8 cellular contexts compared by ENCODE assay signal in the genomic region with DNA sequence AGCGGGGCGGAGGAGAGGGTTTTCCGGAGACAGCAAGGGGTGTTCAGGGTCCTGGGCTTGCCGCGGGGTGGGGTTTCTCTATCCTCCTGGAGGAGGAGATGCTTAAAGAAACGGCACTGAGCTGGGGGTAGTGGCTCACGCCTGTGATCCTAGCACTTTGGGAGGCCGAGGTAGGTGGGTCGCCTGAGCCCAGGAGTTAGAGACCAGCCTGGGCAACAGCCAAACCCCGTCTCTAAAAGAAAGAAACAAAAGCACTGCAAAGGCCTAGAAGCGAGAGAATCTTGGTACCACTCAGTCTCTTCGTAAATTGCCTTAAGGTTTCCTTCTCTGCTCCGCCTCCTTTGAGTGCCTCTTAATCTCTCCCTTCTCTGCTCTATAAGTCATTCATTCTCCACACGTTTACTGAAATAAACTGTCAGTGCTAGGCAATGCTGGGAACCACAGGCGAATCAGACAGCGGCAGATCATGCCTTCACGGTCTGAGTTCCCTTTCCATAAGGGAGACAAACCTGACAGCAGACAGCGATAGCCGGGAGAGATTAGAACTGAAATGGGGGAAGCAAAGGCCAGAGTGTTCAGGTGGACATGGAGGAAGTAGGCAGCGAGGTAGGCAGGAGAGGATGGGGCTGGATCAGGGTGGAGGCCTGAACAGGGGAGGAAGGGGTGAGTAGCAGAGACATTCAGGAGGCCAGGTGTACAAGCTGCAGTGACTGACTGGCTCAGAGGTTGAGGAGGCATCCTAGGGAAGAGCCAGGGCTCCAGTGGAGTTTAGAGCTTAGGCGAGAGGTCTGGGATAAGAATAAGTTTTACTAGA. TPM values are rescaled to one million over a fixed set of nuclear protein-coding genes. Genes with fewer than 3 reads are reported as not detected.
A peak's percentile ranks its signal among the peaks of the same experiment; 100 is the strongest.
DNase-seq lines count a peak whose midpoint lies in the region; ATAC-seq and TF ChIP-seq lines count a peak whose summit lies in the region.

No MANE protein-coding gene starts in this region.

- intact Hi-C loops in Panc1 (cut with micrococcal nuclease; ENCODE audit: unreplicated experiment), result loop anchor here (5.0 kb wide), 2 partner anchors 77 to 102 kb away; no protein-coding TSS in a partner anchor
- intact Hi-C loops in ovary (cut with DNase I), result loop anchor here in 1 of 4 donors (10.0 kb wide), 1 partner anchor 215 kb away; the partner anchor contains the start of gene FAM98C

- no peak for TF ChIP-seq POLR2A in ovary (IDR thresholded peaks at IDR 0.05)

- in situ Hi-C loops in Panc1 (cut with HindIII; ENCODE audit: low pct_unique_long_range_greater_than_20kb, low sequenced_read_pairs), result loop anchor here (5.0 kb wide), 1 partner anchor 72 kb away; no protein-coding TSS in a partner anchor

- H3K9me3 ChIP-seq in DOHH2 (ENCODE audit: control insufficient read depth, insufficient read depth, low read length) (no peaks in the 10 kb centered on the region), Panc1 (ENCODE audit: control insufficient read depth, insufficient read depth, low read depth, low read length) (no peaks in the 10 kb centered on the region), ovary (no peaks in the 10 kb centered on the region)

- peaks cover 61% of the 10 kb centered on the region for H3K79me2 ChIP-seq in DOHH2 (ENCODE audit: control insufficient read depth, low read length)

- H3K27ac ChIP-seq in DOHH2 (ENCODE audit: low read depth, low read length), result peak overlapping the region; percentile 44
- peak overlapping the region; percentile 96 for H3K27ac ChIP-seq in Panc1 (ENCODE audit: low read length)
- H3K27ac ChIP-seq in ovary, result peak overlapping the region; percentile 26 to 46

- DNase-seq in Panc1 (ENCODE audit: low read depth, low spot score), result no peak
- no peak for DNase-seq in epithelial cell of proximal tubule (ENCODE audit: low read depth)
- no peak for DNase-seq in ovary
- no peak for DNase-seq in NCI-H345 treated with DMSO at 0.1 percent for 48 hours (lab: John Stamatoyannopoulos, UW; ENCODE audit: unreplicated experiment)
- DNase-seq in NCI-H1694 treated with DMSO at 0.1 percent for 48 hours (lab: John Stamatoyannopoulos, UW), result no peak
- no peak for DNase-seq in GM19238 (ENCODE audit: insufficient read length, low spot score)
- DNase-seq in COLO668 (lab: John Stamatoyannopoulos, UW; ENCODE audit: unreplicated experiment), result no peak

- peaks cover 8% of the 10 kb centered on the region; the same call in 1 of the 2 replicates for H4K20me1 ChIP-seq in DOHH2 (ENCODE audit: control insufficient read depth, insufficient read depth, low read depth, low read length)

- no peaks in the 10 kb centered on the region for H3K9me2 ChIP-seq in DOHH2 (replicated peaks; ENCODE audit: control insufficient read depth, low read length)

- TF ChIP-seq EP300 in ovary (IDR thresholded peaks at IDR 0.05), result no peak

- H3K4me3 ChIP-seq in DOHH2 (ENCODE audit: low read length), result peak overlapping the region; percentile 90
- H3K4me3 ChIP-seq in Panc1 (ENCODE audit: low read depth in 2 of 2, low read length in 2 of 2), result peak overlapping the region; percentile 47 to 85
- peak overlapping the region; percentile 99 for H3K4me3 ChIP-seq in epithelial cell of proximal tubule (ENCODE audit: low read depth, low read length)
- peak overlapping the region; percentile 87 for H3K4me3 ChIP-seq in ovary

- H3K27me3 ChIP-seq in DOHH2 (ENCODE audit: control insufficient read depth, low read length) (no peaks in the 10 kb centered on the region), Panc1 (ENCODE audit: control insufficient read depth, insufficient read depth, low read length) (no peaks in the 10 kb centered on the region), ovary (no peaks in the 10 kb centered on the region)

- H3K36me3 ChIP-seq in DOHH2 (ENCODE audit: control insufficient read depth, low read length) (peaks cover 66% of the 10 kb centered on the region), Panc1 (ENCODE audit: control insufficient read depth, insufficient read depth, low read length) (peaks cover 30% of the 10 kb centered on the region), ovary (no peaks in the 10 kb centered on the region)

- no peak for TF ChIP-seq CTCF in DOHH2 (IDR thresholded peaks at IDR 0.05; ENCODE audit: low read depth, low read length, poor library complexity, severe bottlenecking)
- no peak for TF ChIP-seq CTCF in Panc1 (IDR thresholded peaks at IDR 0.05)
- no peak for TF ChIP-seq CTCF in epithelial cell of proximal tubule (conservative IDR thresholded peaks at IDR 0.05; ENCODE audit: low read depth, low read length)
- no peak for TF ChIP-seq CTCF in ovary (IDR thresholded peaks at IDR 0.05)

- TSS peak; percentile 85 for BruUV-seq in Panc1 (replicated peaks; lab: Mats Ljungman, UMichigan)

- CTCF ChIA-PET in Panc1 (lab: Charles Lee), result interaction anchor here (0.6 to 5.0 kb wide), 11 partner anchors 13 to 1686 kb away, joined by 3 to 44 read pairs (median 7); no protein-coding TSS in a partner anchor

- H3K4me1 ChIP-seq in DOHH2 (ENCODE audit: control insufficient read depth, low read length) (peaks cover 40% of the 10 kb centered on the region), Panc1 (ENCODE audit: control insufficient read depth, insufficient read depth, low read length) (peaks cover 16% of the 10 kb centered on the region), ovary (ENCODE audit: insufficient read depth) (peaks cover 12% of the 10 kb centered on the region)

- H3F3A ChIP-seq in DOHH2 (ENCODE audit: control insufficient read depth, insufficient read depth), result peaks cover 8% of the 10 kb centered on the region

- 15 to 22% (median 18%) methylated on average over 21 of the region's 21 CpGs for WGBS in ovary, 3 donors

- peak overlapping the region; percentile 98 for H3K4me2 ChIP-seq in DOHH2 (ENCODE audit: low read length)

- POLR2A ChIA-PET in Panc1 (lab: Charles Lee), result interaction anchor here (0.6 to 2.0 kb wide), 15 partner anchors 10 to 1701 kb away, joined by 3 to 12 read pairs (median 4); partner anchors contain the start of genes ACTN4, NFKBIB and SIRT2

- ATAC-seq in Panc1, result peak; percentile 25; the same call in 1 of the 2 replicates

RNA-seq across cellular contexts. Expression of gene EIF3K, which starts 0.6 kb away (rescaled TPM):
- total RNA-seq in Panc1 (2021; ENCODE audit: unreplicated experiment) (2,011 TPM), epithelial cell of proximal tubule (548 and 564 TPM in 2 replicates), ovary (100 to 1,000 TPM; 247 to 527 (median 267) TPM)
- 2,958 TPM for polyA plus RNA-seq in Panc1 (2012; ENCODE audit: insufficient read length)
- 100 to 1,000 TPM; 215 to 391 TPM for polyA plus RNA-seq in ovary

RNA-seq across cellular contexts. Expression of gene MAP4K1, which starts 1.8 kb away (rescaled TPM):
- total RNA-seq in Panc1 (2021; ENCODE audit: unreplicated experiment) (11.1 TPM), epithelial cell of proximal tubule (0.43 and 3.1 TPM in 2 replicates), ovary (1 to 10 TPM in 6 of 7 donors, under 1 TPM in 1; 0.95 to 6.1 (median 2.6) TPM)
- polyA plus RNA-seq in Panc1 (2012; ENCODE audit: insufficient read length), result 9.2 TPM
- polyA plus RNA-seq in ovary, result 1 to 10 TPM; 1.0 to 2.6 TPM

RNA-seq across cellular contexts. Expression of gene ACTN4, which starts 27.9 kb away (rescaled TPM):
- total RNA-seq in Panc1 (2021; ENCODE audit: unreplicated experiment) (3,297 TPM), epithelial cell of proximal tubule (629 and 634 TPM in 2 replicates), ovary (100 to 1,000 TPM; 139 to 419 (median 299) TPM)
- 5,405 TPM for polyA plus RNA-seq in Panc1 (2012; ENCODE audit: insufficient read length)
- polyA plus RNA-seq in ovary, result 100 to 1,000 TPM; 188 to 458 TPM

Comparison
In these comparisons a context has a peak if more than half of its experiments do, and no peak if none do; other contexts are left out.
1. H3K27ac ChIP-seq: peak in every context shown above with its lines; median percentile 96 in Panc1; 44 in DOHH2; 36 in ovary.